In the genomic region with DNA sequence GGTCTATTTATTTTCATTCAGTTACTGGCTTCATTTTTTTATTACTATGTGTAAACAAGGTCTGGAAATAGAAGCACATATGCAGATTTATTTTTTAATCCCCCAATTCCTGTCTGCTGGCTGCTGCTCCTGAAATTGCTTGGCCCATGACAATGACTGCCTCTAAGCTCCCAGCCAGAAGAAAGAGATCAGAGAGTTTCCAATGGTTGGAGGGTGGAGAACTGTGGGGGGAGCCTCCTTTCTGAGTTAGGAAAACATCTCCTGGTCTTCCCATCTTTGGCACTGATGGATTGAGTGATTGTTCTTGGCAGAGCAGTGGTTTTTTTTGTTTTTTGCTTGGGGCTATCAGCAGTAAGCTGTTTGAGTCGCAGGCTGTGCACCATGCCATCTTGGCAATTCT, we compare ENCODE assay signal across 23 cellular contexts.
"Had no signal": no experiment of that assay in that cellular context is flagged by ENCODE, and none has a peak within 500 bp of the region (broad histone marks: within the 10 kb centered on the region; RNA-seq: fewer than 3 reads in every experiment).

No MANE protein-coding gene starts in this region.

- H3K27ac Mint-ChIP-seq: effector memory CD8-positive, alpha-beta T cell; memory B cell; mesothelial cell of epicardium; naive B cell; natural killer cell treated with Interleukin-12 subunit alpha and Interleukin-12 subunit beta and Interleukin-15 and Interleukin-18, amount 100 ng/mL, for 72 hours; progenitor cell of endocrine pancreas; stimulated activated naive CD8-positive, alpha-beta T cell treated with anti-CD3 and anti-CD28 coated beads, Interleukin-15, amount 100 ng/mL, for 72 hours; type B pancreatic cell had no signal

- H3K4me2 ChIP-seq: smooth muscle cell had no signal

- H2AFZ ChIP-seq: parathyroid adenoma had no signal

- H3K27me3 ChIP-seq: neutrophil, tibial artery had no signal

- H3K79me2 ChIP-seq: parathyroid adenoma had no signal

- H3K36me3 ChIP-seq: neutrophil, right lobe of liver, tibial artery had no signal

- H3K9ac ChIP-seq: parathyroid adenoma had no signal

- H3K4me1 Mint-ChIP-seq: memory B cell, mesothelial cell of epicardium, naive B cell had no signal

- H3K9me3 Mint-ChIP-seq: mesothelial cell of epicardium, neural crest cell, type B pancreatic cell had no signal

- H3K4me1 ChIP-seq: parathyroid adenoma, right lobe of liver, tibial artery had no signal

- DNase-seq: cortex of kidney; effector memory CD8-positive, alpha-beta T cell; kidney; mucosa of descending colon; naive B cell; right lobe of liver; stimulated activated CD4-positive, alpha-beta T cell treated with anti-CD3 and anti-CD28 coated beads, Interleukin-12 subunit alpha, Interleukin-12 subunit beta, amount 100 ng/mL, for 4 hours; stimulated activated CD4-positive, alpha-beta T cell treated with anti-CD3 and anti-CD28 coated beads, Interleukin-1b, Interleukin-23, amount 100 ng/mL, for 48 hours; stimulated activated CD4-positive, alpha-beta T cell treated with anti-CD3 and anti-CD28 coated beads, Interleukin-4, amount 100 ng/mL, for 1 hour; stimulated activated CD8-positive, alpha-beta memory T cell treated with anti-CD3 and anti-CD28 coated beads, Interleukin-4, amount 100 ng/mL, for 48 hours; stimulated activated naive CD4-positive, alpha-beta T cell; stimulated activated naive CD8-positive, alpha-beta T cell treated with anti-CD3 and anti-CD28 coated beads, Interleukin-15, amount 100 ng/mL, for 72 hours had no signal

- H3K4me3 ChIP-seq: lung, mucosa of descending colon, right lobe of liver, smooth muscle cell, tibial artery had no signal

- H3K4me3 Mint-ChIP-seq: effector memory CD8-positive, alpha-beta T cell; memory B cell; mesothelial cell of epicardium; naive B cell; natural killer cell treated with Interleukin-12 subunit alpha and Interleukin-12 subunit beta and Interleukin-15 and Interleukin-18, amount 100 ng/mL, for 72 hours; neural crest cell; stimulated activated naive CD8-positive, alpha-beta T cell treated with anti-CD3 and anti-CD28 coated beads, Interleukin-15, amount 100 ng/mL, for 72 hours; type B pancreatic cell had no signal

- H3K27ac ChIP-seq: neutrophil, parathyroid adenoma, right lobe of liver, tibial artery had no signal

- H3K9me3 ChIP-seq: mucosa of descending colon, neutrophil, right lobe of liver, tibial artery had no signal

- H3K36me3 Mint-ChIP-seq: memory B cell; mesothelial cell of epicardium; naive B cell; natural killer cell treated with Interleukin-12 subunit alpha and Interleukin-12 subunit beta and Interleukin-15 and Interleukin-18, amount 100 ng/mL, for 72 hours; type B pancreatic cell had no signal

- H3K27me3 Mint-ChIP-seq: effector memory CD8-positive, alpha-beta T cell; memory B cell; progenitor cell of endocrine pancreas; stimulated activated naive CD8-positive, alpha-beta T cell treated with anti-CD3 and anti-CD28 coated beads, Interleukin-15, amount 100 ng/mL, for 72 hours; type B pancreatic cell had no signal
